In the genomic region with DNA sequence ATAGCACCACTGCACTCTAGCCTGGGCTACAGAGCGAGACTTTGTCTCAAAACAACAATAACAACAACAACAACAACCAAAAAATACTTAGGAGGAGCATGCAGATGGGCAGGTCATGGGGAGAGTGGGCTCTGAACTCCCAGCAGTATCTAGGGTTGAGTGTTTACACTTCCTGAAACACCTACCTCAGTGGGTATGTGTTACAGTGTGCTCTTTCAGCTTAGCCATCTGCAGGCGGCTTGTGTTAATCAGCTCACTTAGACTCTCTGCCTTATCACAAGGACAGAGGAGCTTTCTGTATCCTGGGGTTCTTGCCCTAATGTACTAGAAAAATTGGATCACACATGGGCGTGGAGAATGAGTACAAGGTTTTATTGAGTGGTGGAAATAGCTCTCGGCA, we compare ENCODE assay signal across 23 cellular contexts.
DNase-seq lines count a peak whose midpoint lies in the region; ATAC-seq and TF ChIP-seq lines count a peak whose summit lies in the region.
"Had no signal": no experiment of that assay in that cellular context is flagged by ENCODE, and none has a peak within 500 bp of the region (broad histone marks: within the 10 kb centered on the region; RNA-seq: fewer than 3 reads in every experiment).

No MANE protein-coding gene starts in this region.

- H3K4me1 ChIP-seq in heart left ventricle (no peaks in the 10 kb centered on the region), mesendoderm (ENCODE audit: control insufficient read depth, low read depth, low read length) (no peaks in the 10 kb centered on the region)
- H3K4me1 ChIP-seq: A549, BE2C had no signal

- BruUV-seq in Calu3 (replicated peaks; lab: Mats Ljungman, UMichigan): no TSS peak

- no peak overlapping the region for H3K23ac ChIP-seq in mesendoderm (ENCODE audit: low read length)

- H3K27me3 ChIP-seq in heart left ventricle (peaks cover 0 to 3% (median 0%) of the 10 kb centered on the region in 9 donors), WERI-Rb-1 (ENCODE audit: insufficient read depth, low read depth, severe bottlenecking) (no peaks in the 10 kb centered on the region), mesendoderm (ENCODE audit: insufficient read depth, low read length, poor library complexity) (no peaks in the 10 kb centered on the region)
- H3K27me3 ChIP-seq: BE2C; BLaER1 treated with 17β-estradiol and CSF1 and Interleukin-3, amounts not matched to agents 10 nM and 100 nM had no signal

- no peak overlapping the region for H3K4me3 ChIP-seq in heart left ventricle
- no peak overlapping the region for H3K4me3 ChIP-seq in WERI-Rb-1 (ENCODE audit: low read depth, low read length)
- no peak overlapping the region for H3K4me3 ChIP-seq in mesendoderm (ENCODE audit: low read length)
- H3K4me3 ChIP-seq: A549 had no signal

- no peak overlapping the region for H3K4me2 ChIP-seq in mesendoderm (ENCODE audit: low read length)
- H3K4me2 ChIP-seq: A549; BLaER1 treated with 17β-estradiol and CSF1 and Interleukin-3, amounts not matched to agents 10 nM and 100 nM had no signal

- no peak overlapping the region for H2AK5ac ChIP-seq in mesendoderm (ENCODE audit: low read length)

- DNase-seq in left cardiac atrium (no peak), heart left ventricle (no peak), NCI-H82 treated with DMSO at 0.1 percent for 48 hours (lab: John Stamatoyannopoulos, UW; ENCODE audit: unreplicated experiment) (peak; percentile 11), WERI-Rb-1 (peak; percentile 15), mesendoderm (peak; percentile 4), Calu3 (no peak)
- DNase-seq: 8988T; ACHN; AML-193; BE2C; CD4-positive, alpha-beta T cell; CD8-positive, alpha-beta memory T cell; DMS53; DMS79 treated with DMSO at 0.1 percent for 48 hours; GF-D8; GOT3; H7; HCEC 1CT had no signal

- no peaks in the 10 kb centered on the region for H3K36me3 Mint-ChIP-seq in Calu3 (ENCODE audit: insufficient read depth, unreplicated experiment)
- H3K36me3 Mint-ChIP-seq: CD14-positive monocyte; CD8-positive, alpha-beta memory T cell had no signal

- no peak overlapping the region for H3K27ac ChIP-seq in heart left ventricle
- no peak overlapping the region for H3K27ac ChIP-seq in WERI-Rb-1
- H3K27ac ChIP-seq in mesendoderm (ENCODE audit: low read depth, low read length): no peak overlapping the region
- H3K27ac ChIP-seq: A549; BLaER1 treated with 17β-estradiol and CSF1 and Interleukin-3, amounts not matched to agents 10 nM and 100 nM had no signal

- H2BK5ac ChIP-seq in mesendoderm (ENCODE audit: low read length): no peak overlapping the region

- no peak overlapping the region for H3K56ac ChIP-seq in mesendoderm (ENCODE audit: low read length)

- TF ChIP-seq CTCF in heart left ventricle (IDR thresholded peaks at IDR 0.05) (no peak), WERI-Rb-1 (IDR thresholded peaks at IDR 0.05; ENCODE audit: low read depth, low read length) (no peak), Calu3 (IDR thresholded peaks at IDR 0.05; ENCODE audit: unreplicated experiment) (no peak)

- H3K27me3 Mint-ChIP-seq in Calu3 (ENCODE audit: unreplicated experiment): no peaks in the 10 kb centered on the region
- H3K27me3 Mint-ChIP-seq: CD4-positive, alpha-beta T cell; CD8-positive, alpha-beta memory T cell had no signal

- H3K18ac ChIP-seq in mesendoderm (ENCODE audit: low read length): no peak overlapping the region

- intact Hi-C loops in left cardiac atrium (cut with DNase I) (no loop called here), heart left ventricle (cut with DNase I) (no loop called here), Calu3 (cut with micrococcal nuclease; ENCODE audit: unreplicated experiment) (no loop called here)

- no peaks in the 10 kb centered on the region for H3K79me1 ChIP-seq in mesendoderm (ENCODE audit: low read length)

- CTCF ChIA-PET in Calu3 (lab: Charles Lee): no interaction called here

- peaks cover 0 to 7% (median 0%) of the 10 kb centered on the region in 12 donors for H3K9me3 ChIP-seq in heart left ventricle
- H3K9me3 ChIP-seq in WERI-Rb-1 (ENCODE audit: severe bottlenecking): no peaks in the 10 kb centered on the region
- H3K9me3 ChIP-seq: A549, BE2C had no signal

- H3K9me3 Mint-ChIP-seq in Calu3 (ENCODE audit: low read depth, unreplicated experiment): no peaks in the 10 kb centered on the region
- H3K9me3 Mint-ChIP-seq: CD4-positive, alpha-beta T cell had no signal

- H4K8ac ChIP-seq in mesendoderm (ENCODE audit: low read depth, low read length): no peak overlapping the region

- TF ChIP-seq POLR2A in heart left ventricle (IDR thresholded peaks at IDR 0.05): no peak

- no peaks in the 10 kb centered on the region for H3K36me3 ChIP-seq in heart left ventricle
- H3K36me3 ChIP-seq in WERI-Rb-1: no peaks in the 10 kb centered on the region
- H3K36me3 ChIP-seq in mesendoderm (ENCODE audit: control insufficient read depth, insufficient read depth, low read length): no peaks in the 10 kb centered on the region
- H3K36me3 ChIP-seq: BE2C had no signal

- no peak overlapping the region for H3K4ac ChIP-seq in mesendoderm (ENCODE audit: low read depth, low read length)

- ATAC-seq in left cardiac atrium (peak; percentile 84 to 85), heart left ventricle (no peak), GM21825 (IDR thresholded peaks at IDR 0.05; ENCODE audit: unreplicated experiment) (no peak), HG03039 (IDR thresholded peaks at IDR 0.05; ENCODE audit: unreplicated experiment) (no peak)
- ATAC-seq: A549 had no signal

- no peak overlapping the region for H4K5ac ChIP-seq in mesendoderm (ENCODE audit: low read length)

- H3K79me2 ChIP-seq in mesendoderm (ENCODE audit: control insufficient read depth, insufficient read depth, low read length): no peaks in the 10 kb centered on the region

- no peak overlapping the region for H3K4me3 Mint-ChIP-seq in Calu3 (ENCODE audit: low read depth, unreplicated experiment)
- H3K4me3 Mint-ChIP-seq: CD14-positive monocyte; CD4-positive, alpha-beta T cell; CD8-positive, alpha-beta memory T cell had no signal

- no peak overlapping the region for H2BK120ac ChIP-seq in mesendoderm (ENCODE audit: low read depth, low read length)

- H3K4me1 Mint-ChIP-seq in Calu3 (ENCODE audit: low read depth, unreplicated experiment): no peaks in the 10 kb centered on the region
- H3K4me1 Mint-ChIP-seq: CD14-positive monocyte; CD8-positive, alpha-beta memory T cell had no signal

- no peak overlapping the region for H3K27ac Mint-ChIP-seq in Calu3 (ENCODE audit: unreplicated experiment)
- H3K27ac Mint-ChIP-seq: CD4-positive, alpha-beta T cell; CD8-positive, alpha-beta memory T cell had no signal

- WGBS in heart left ventricle, 4 donors: 63 to 68% (median 65%) methylated on average over 4 of the region's 4 CpGs
- no CpG with 5 or more reads among the region's 4 CpGs for WGBS in mesendoderm (ENCODE audit: extremely low coverage, insufficient coverage, low lambda C conversion rate)

- no peak overlapping the region for H3K9ac ChIP-seq in mesendoderm (ENCODE audit: low read length)
- H3K9ac ChIP-seq: BLaER1 treated with 17β-estradiol and CSF1 and Interleukin-3, amounts not matched to agents 10 nM and 100 nM had no signal

- no peak overlapping the region for H2BK15ac ChIP-seq in mesendoderm (replicated peaks; ENCODE audit: low read depth)

Comparison
In these comparisons a context has a peak if more than half of its experiments do, and no peak if none do; other contexts are left out.
1. ATAC-seq: peak in left cardiac atrium (2 of 2); none in heart left ventricle (0 of 4), GM21825 (single experiment) and HG03039 (single experiment).
2. DNase-seq: peak in NCI-H82 treated with DMSO at 0.1 percent for 48 hours (single experiment), WERI-Rb-1 (single experiment) and mesendoderm (single experiment); none in left cardiac atrium (single experiment), heart left ventricle (0 of 5) and Calu3 (single experiment).